In genomic region chrY:14468131-14468683, GRCh38 we compare ENCODE assay signal across 30 cellular contexts. TPM values are rescaled to one million over a fixed set of nuclear protein-coding genes. Genes with fewer than 3 reads are reported as not detected.
"Had no signal": no experiment of that assay in that cellular context is flagged by ENCODE, and none has a peak within 500 bp of the region (broad histone marks: within the 10 kb centered on the region; RNA-seq: fewer than 3 reads in every experiment).

No MANE protein-coding gene starts in this region.

- FAIRE-seq: colon, islet of Langerhans had no signal

- ATAC-seq: heart right ventricle; left cardiac atrium; left lung; naive thymus-derived CD8-positive, alpha-beta T cell; sciatic nerve; stimulated activated effector memory CD8-positive, alpha-beta T cell treated with anti-CD3 and anti-CD28 coated beads, Interleukin-12 subunit alpha, Interleukin-12 subunit beta, amount 100 ng/mL, for 72 hours had no signal

- H3K4me1 ChIP-seq: heart right ventricle, left lung, parathyroid adenoma, prostate gland, right atrium auricular region, stomach, thyroid gland, vagina had no signal

- DNase-seq: dorsolateral prefrontal cortex; effector CD4-positive, alpha-beta T cell; foreskin melanocyte; glutamatergic neuron; heart right ventricle; hippocampal formation; left cardiac atrium; left lung; mesenchymal stem cell; naive thymus-derived CD8-positive, alpha-beta T cell; stimulated activated CD4-positive, alpha-beta T cell treated with anti-CD3 and anti-CD28 coated beads, Interleukin-2, amount 100 ng/mL, for 24 hours; stimulated activated CD4-positive, alpha-beta T cell treated with anti-CD3 and anti-CD28 coated beads, Interleukin-4, amount 100 ng/mL, for 24 hours; stimulated activated naive CD4-positive, alpha-beta T cell treated with Interleukin-2 at 50 U/mL for 16 hours; stomach; thyroid gland; trophoblast cell had no signal

- H3K4me1 Mint-ChIP-seq: naive thymus-derived CD8-positive, alpha-beta T cell; neural crest cell; stimulated activated effector memory CD8-positive, alpha-beta T cell treated with anti-CD3 and anti-CD28 coated beads, Interleukin-12 subunit alpha, Interleukin-12 subunit beta, amount 100 ng/mL, for 72 hours had no signal

- H3K9me3 Mint-ChIP-seq: naive thymus-derived CD8-positive, alpha-beta T cell; neural crest cell; stimulated activated effector memory CD8-positive, alpha-beta T cell treated with anti-CD3 and anti-CD28 coated beads, Interleukin-12 subunit alpha, Interleukin-12 subunit beta, amount 100 ng/mL, for 72 hours had no signal

- H3K36me3 Mint-ChIP-seq: naive thymus-derived CD8-positive, alpha-beta T cell; stimulated activated effector memory CD8-positive, alpha-beta T cell treated with anti-CD3 and anti-CD28 coated beads, Interleukin-12 subunit alpha, Interleukin-12 subunit beta, amount 100 ng/mL, for 72 hours had no signal

- H3K4me3 Mint-ChIP-seq: naive thymus-derived CD8-positive, alpha-beta T cell; neural crest cell; stimulated activated effector memory CD8-positive, alpha-beta T cell treated with anti-CD3 and anti-CD28 coated beads, Interleukin-12 subunit alpha, Interleukin-12 subunit beta, amount 100 ng/mL, for 72 hours had no signal

- H3K36me3 ChIP-seq: esophagus muscularis mucosa, heart right ventricle, left lung, neutrophil, prostate gland, right atrium auricular region, stomach, thyroid gland, vagina had no signal

- H3K4me3 ChIP-seq: dorsolateral prefrontal cortex, esophagus muscularis mucosa, heart right ventricle, left lung, prostate gland, right atrium auricular region, smooth muscle cell, stomach, thyroid gland, vagina had no signal

- H3K9me3 ChIP-seq: esophagus muscularis mucosa, heart right ventricle, left lung, neutrophil, prostate gland, right atrium auricular region, stomach, thyroid gland, vagina had no signal

- H3K27ac ChIP-seq: dorsolateral prefrontal cortex, esophagus muscularis mucosa, heart right ventricle, left lung, neutrophil, parathyroid adenoma, prostate gland, right atrium auricular region, stomach, thyroid gland, vagina had no signal

- H3K27ac Mint-ChIP-seq: naive thymus-derived CD8-positive, alpha-beta T cell; stimulated activated effector memory CD8-positive, alpha-beta T cell treated with anti-CD3 and anti-CD28 coated beads, Interleukin-12 subunit alpha, Interleukin-12 subunit beta, amount 100 ng/mL, for 72 hours had no signal

RNA-seq across cellular contexts. Expression of gene NLGN4Y, which starts 56.1 kb away (rescaled TPM):
- total RNA-seq: fibroblast of lung; naive thymus-derived CD8-positive, alpha-beta T cell; neural crest cell; sciatic nerve; smooth muscle cell; ureter; vagina had no signal
- polyA plus RNA-seq: naive thymus-derived CD8-positive, alpha-beta T cell; smooth muscle cell had no signal
